In genomic region chr21:33245289-33245918, GRCh38 we compare ENCODE assay signal across 20 cellular contexts. TPM values are rescaled to one million over a fixed set of nuclear protein-coding genes. Genes with fewer than 3 reads are reported as not detected.
DNase-seq lines count a peak whose midpoint lies in the region; ATAC-seq, FAIRE-seq and TF ChIP-seq lines count a peak whose summit lies in the region.
"Had no signal": no experiment of that assay in that cellular context is flagged by ENCODE, and none has a peak within 500 bp of the region (broad histone marks: within the 10 kb centered on the region; RNA-seq: fewer than 3 reads in every experiment).

No MANE protein-coding gene starts in this region.

- H3K18ac ChIP-seq in H1 (ENCODE audit: extremely low read depth, low read length): no peak overlapping the region

- H3K27ac ChIP-seq in H1 (ENCODE audit: low read depth, low read length) (no peak overlapping the region), gastrocnemius medialis (peak overlapping the region; percentile 12 to 74 (median 70)), testis (no peak overlapping the region)
- H3K27ac ChIP-seq: sigmoid colon had no signal

- no peak for TF ChIP-seq CTCF in H1 (IDR thresholded peaks at IDR 0.05; ENCODE audit: control extremely low read depth in 1 of 3, insufficient read depth in 1 of 3, low read depth in 1 of 3, low read length in 3 of 3)
- no peak for TF ChIP-seq CTCF in gastrocnemius medialis (IDR thresholded peaks at IDR 0.05 in 4 of 5, conservative IDR thresholded peaks at IDR 0.05 in 1 of 5)
- TF ChIP-seq CTCF in GM10266 (IDR thresholded peaks at IDR 0.05; ENCODE audit: control insufficient read depth, insufficient read depth, low read depth, missing control alignments): no peak
- TF ChIP-seq CTCF in testis (IDR thresholded peaks at IDR 0.05): no peak

- no peak overlapping the region for H3K9ac ChIP-seq in H1 (replicated peaks in 1 of 4; ENCODE audit: extremely low read depth in 1 of 4, low read depth in 3 of 4, low read length in 3 of 4)

- H3K23ac ChIP-seq in H1 (ENCODE audit: insufficient read length): no peak overlapping the region

- no peak overlapping the region for H4K8ac ChIP-seq in H1 (ENCODE audit: extremely low read depth, insufficient read depth, low read length)

- no peak for TF ChIP-seq EP300 in H1 (IDR thresholded peaks at IDR 0.05; ENCODE audit: borderline replicate concordance in 1 of 2, low read depth in 2 of 2, low read length in 2 of 2)

- no peak overlapping the region for H4K5ac ChIP-seq in H1 (ENCODE audit: insufficient read length, low read depth, low read length)

- no peak overlapping the region for H2BK120ac ChIP-seq in H1 (replicated peaks; ENCODE audit: low read depth, low read length)

- TF ChIP-seq RAD21 in H1 (IDR thresholded peaks at IDR 0.05 in 1 of 2, conservative IDR thresholded peaks at IDR 0.05 in 1 of 2; ENCODE audit: low read depth in 2 of 2, low read length in 2 of 2): no peak

- no peak overlapping the region for H3K4ac ChIP-seq in H1 (replicated peaks; ENCODE audit: insufficient read length, low read depth, low read length)

- H3K36me3 Mint-ChIP-seq in activated naive CD4-positive, alpha-beta T cell treated with anti-CD3 and anti-CD28 coated beads for 36 hours (ENCODE audit: low read depth): peaks cover 63% of the 10 kb centered on the region
- H3K36me3 Mint-ChIP-seq in T-cell: peaks cover 74% of the 10 kb centered on the region

- H3K79me1 ChIP-seq in H1 (ENCODE audit: low read depth, low read length): no peaks in the 10 kb centered on the region

- no peak overlapping the region for H2BK12ac ChIP-seq in H1 (ENCODE audit: low read depth, low read length)

- H3K36me3 ChIP-seq in H1 (ENCODE audit: control insufficient read depth in 2 of 4, insufficient read depth in 4 of 4, low read length in 3 of 4): peaks cover 10 to 51% (median 22%) of the 10 kb centered on the region in 4 experiments
- H3K36me3 ChIP-seq in gastrocnemius medialis: peaks cover 0 to 33% of the 10 kb centered on the region in 2 donors
- H3K36me3 ChIP-seq in testis (ENCODE audit: low read depth, missing control alignments): no peaks in the 10 kb centered on the region

- no peak overlapping the region for H3K4me3 Mint-ChIP-seq in activated naive CD4-positive, alpha-beta T cell treated with anti-CD3 and anti-CD28 coated beads for 36 hours
- peak overlapping the region in 2 of 3 donors; percentile 54 to 74 for H3K4me3 Mint-ChIP-seq in T-cell
- H3K4me3 Mint-ChIP-seq: brain had no signal

- peaks cover 77% of the 10 kb centered on the region for H3K4me1 Mint-ChIP-seq in activated naive CD4-positive, alpha-beta T cell treated with anti-CD3 and anti-CD28 coated beads for 36 hours (ENCODE audit: low read depth)
- H3K4me1 Mint-ChIP-seq in T-cell: peaks cover 87 to 90% (median 87%) of the 10 kb centered on the region in 3 donors

- no peak for FAIRE-seq in H1 (lab: Jason Lieb, UNC)
- FAIRE-seq: GM12892 had no signal

- H3K4me1 ChIP-seq in H1 (replicated peaks in 1 of 4; ENCODE audit: control insufficient read depth in 3 of 4, insufficient read depth in 4 of 4, low read length in 3 of 4) (no peaks in the 10 kb centered on the region), gastrocnemius medialis (peaks cover 34 to 42% of the 10 kb centered on the region in 2 donors), testis (no peaks in the 10 kb centered on the region)
- H3K4me1 ChIP-seq: sigmoid colon had no signal

- DNase-seq in activated naive CD4-positive, alpha-beta T cell treated with anti-CD3 and anti-CD28 coated beads for 36 hours: no peak
- DNase-seq in activated naive CD4-positive, alpha-beta T cell (lab: John Stamatoyannopoulos, UW): no peak
- DNase-seq in T-cell: no peak
- DNase-seq in H1 (ENCODE audit: low read depth in 1 of 2, low spot score in 2 of 2): no peak
- no peak for DNase-seq in gastrocnemius medialis
- DNase-seq in NAMALWA (ENCODE audit: low spot score): no peak
- no peak for DNase-seq in GM10266 (ENCODE audit: extremely low spot score)
- DNase-seq in testis: no peak
- DNase-seq: activated effector memory CD4-positive, alpha-beta T cell treated with anti-CD3 and anti-CD28 coated beads, Interleukin-2, amount 50 U/mL, for 16 hours; dorsolateral prefrontal cortex; GDM1; mesendoderm; NCI-H1436 treated with DMSO at 0.1 percent for 48 hours; NCI-H446; SHP77 treated with DMSO at 0.1 percent for 48 hours; sigmoid colon; stimulated activated CD4-positive, alpha-beta T cell treated with anti-CD3 and anti-CD28 coated beads, Interleukin-2, amount 100 ng/mL, for 24 hours; T-helper 9 cell had no signal

- H3K56ac ChIP-seq in H1 (replicated peaks; ENCODE audit: insufficient read length, low read depth, low read length): no peak overlapping the region

- in situ Hi-C loops in gastrocnemius medialis (cut with MboI; ENCODE audit: low sequenced_read_pairs in 4 of 4): no loop called here

- POLR2A ChIA-PET in T-cell (lab: Charles Lee): interaction anchor here in 1 of 2 donors (0.5 kb wide), 1 partner anchor 21 kb away, joined by 3 read pairs; the partner anchor contains the start of gene IL10RB
- POLR2A ChIA-PET in H1 (lab: Charles Lee; ENCODE audit: partially characterized antibody): no interaction called here

- no peaks in the 10 kb centered on the region for H3K23me2 ChIP-seq in H1 (ENCODE audit: low read depth, low read length)

- no peak overlapping the region for H2AFZ ChIP-seq in H1 (ENCODE audit: low read length)

- 82% methylated on average over 4 of the region's 4 CpGs; no CpG with 5 or more reads in 1 of the 2 experiments for WGBS in H1 (ENCODE audit: extremely low coverage in 1 of 2, insufficient coverage in 1 of 2, insufficient read length in 1 of 2, insufficient replicate concordance in 2 of 2, low coverage in 1 of 2, low lambda C conversion rate in 2 of 2, missing lambda C conversion rate in 1 of 2), 2 experiments
- 93 to 97% methylated on average over 4 of the region's 4 CpGs for WGBS in testis, 2 donors

- intact Hi-C loops in activated naive CD4-positive, alpha-beta T cell treated with anti-CD3 and anti-CD28 coated beads for 36 hours (cut with micrococcal nuclease): loop anchor here (2.0 kb wide), 1 partner anchor 15 kb away; no protein-coding TSS in a partner anchor
- intact Hi-C loops in gastrocnemius medialis (cut with DNase I; ENCODE audit: low total_unique reads): no loop called here
- intact Hi-C loops in testis (cut with DNase I; ENCODE audit: low total_unique reads): no loop called here

- H3K27me3 ChIP-seq in H1 (replicated peaks in 1 of 4; ENCODE audit: control insufficient read depth in 3 of 4, extremely low read depth in 1 of 4, insufficient read depth in 3 of 4, low read length in 3 of 4) (no peaks in the 10 kb centered on the region), gastrocnemius medialis (no peaks in the 10 kb centered on the region), testis (no peaks in the 10 kb centered on the region)
- H3K27me3 ChIP-seq: dorsolateral prefrontal cortex, sigmoid colon had no signal

- CTCF ChIA-PET in activated naive CD4-positive, alpha-beta T cell treated with anti-CD3 and anti-CD28 coated beads for 36 hours (lab: Charles Lee): interaction anchor here (1.0 kb wide), 1 partner anchor 116 kb away, joined by 3 read pairs; no protein-coding TSS in a partner anchor
- CTCF ChIA-PET in T-cell (lab: Charles Lee) (no interaction called here), H1 (lab: Charles Lee; ENCODE audit: partially characterized antibody) (interaction anchor here (0.6 to 0.7 kb wide), 2 partner anchors 47 to 175 kb away, joined by 3 read pairs; partner anchors contain the start of gene OLIG1)

- H3K4me2 ChIP-seq in H1 (ENCODE audit: insufficient read depth in 1 of 2, low read depth in 2 of 2, low read length in 2 of 2): no peak overlapping the region

- no peaks in the 10 kb centered on the region for H4K20me1 ChIP-seq in H1 (replicated peaks in 1 of 2; ENCODE audit: control insufficient read depth in 1 of 2, insufficient read depth in 2 of 2, low read length in 2 of 2)

- H3K4me3 ChIP-seq in H1 (ENCODE audit: extremely low read depth in 1 of 4, insufficient read depth in 2 of 4, low read depth in 3 of 4, low read length in 4 of 4) (no peak overlapping the region), gastrocnemius medialis (no peak overlapping the region), testis (no peak overlapping the region)
- H3K4me3 ChIP-seq: dorsolateral prefrontal cortex, sigmoid colon had no signal

- no peaks in the 10 kb centered on the region for H3K9me3 Mint-ChIP-seq in activated naive CD4-positive, alpha-beta T cell treated with anti-CD3 and anti-CD28 coated beads for 36 hours
- H3K9me3 Mint-ChIP-seq in T-cell: no peaks in the 10 kb centered on the region
- H3K9me3 Mint-ChIP-seq: brain had no signal

- H2BK15ac ChIP-seq in H1 (ENCODE audit: low read length): no peak overlapping the region

- no peaks in the 10 kb centered on the region for H3K79me2 ChIP-seq in H1 (ENCODE audit: control insufficient read depth in 1 of 2, insufficient read depth in 2 of 2, low read length in 2 of 2)

- H4K91ac ChIP-seq in H1 (replicated peaks; ENCODE audit: insufficient read length, low read length): no peak overlapping the region

- H2BK5ac ChIP-seq in H1 (ENCODE audit: low read depth, low read length): no peak overlapping the region

- no peaks in the 10 kb centered on the region for H3K27me3 Mint-ChIP-seq in activated naive CD4-positive, alpha-beta T cell treated with anti-CD3 and anti-CD28 coated beads for 36 hours (ENCODE audit: low read depth)
- no peaks in the 10 kb centered on the region for H3K27me3 Mint-ChIP-seq in T-cell
- H3K27me3 Mint-ChIP-seq: brain had no signal

- no peak overlapping the region for H2BK20ac ChIP-seq in H1 (ENCODE audit: low read length)

- no peak overlapping the region for H3K14ac ChIP-seq in H1 (ENCODE audit: insufficient read length)

- peak overlapping the region; percentile 90 for H3K27ac Mint-ChIP-seq in activated naive CD4-positive, alpha-beta T cell treated with anti-CD3 and anti-CD28 coated beads for 36 hours
- H3K27ac Mint-ChIP-seq in T-cell: peak overlapping the region; percentile 92 to 98
- H3K27ac Mint-ChIP-seq: brain had no signal

- TF ChIP-seq POLR2A in H1 (IDR thresholded peaks at IDR 0.05; ENCODE audit: control extremely low read depth in 1 of 2, low read depth in 2 of 2, low read length in 2 of 2): no peak
- no peak for TF ChIP-seq POLR2A in gastrocnemius medialis (IDR thresholded peaks at IDR 0.05)
- no peak for TF ChIP-seq POLR2A in testis (IDR thresholded peaks at IDR 0.05)

- no peak for ATAC-seq in T-cell (replicated peaks in 1 of 4)
- no peak for ATAC-seq in gastrocnemius medialis

- H2AK5ac ChIP-seq in H1 (ENCODE audit: low read depth, low read length): no peak overlapping the region

- H3K9me3 ChIP-seq in H1 (ENCODE audit: insufficient read depth in 2 of 2, low read depth in 1 of 2, low read length in 1 of 2) (peaks cover under 1 to 2% of the 10 kb centered on the region in 2 experiments; a peak in 1 of 4 replicates), gastrocnemius medialis (no peaks in the 10 kb centered on the region), testis (no peaks in the 10 kb centered on the region)
- H3K9me3 ChIP-seq: sigmoid colon had no signal

RNA-seq across cellular contexts. Expression of gene IFNAR2, which starts 15.7 kb away (rescaled TPM):
- 10 to 100 TPM; 16.6 to 19.4 TPM for total RNA-seq in activated naive CD4-positive, alpha-beta T cell treated with anti-CD3 and anti-CD28 coated beads for 36 hours
- total RNA-seq in T-cell (10 to 100 TPM; 43.7 to 80.1 (median 71.6) TPM), gastrocnemius medialis (1 to 10 TPM; 3.4 to 8.0 (median 4.7) TPM), testis (10 to 100 TPM in 1 of 2 donors, 1 to 10 TPM in 1; 8.6 to 13.1 TPM)
- 13.9 and 16.1 TPM in 2 replicates for total RNA-seq in H1 (2021; fragmentation: NEBNext Ultra II Directional; extraction: Animal tissue kit (Norgen Biotek cat#: 25700))
- polyA plus RNA-seq in H1 (2011; rRNA removed) (8.6 and 12.2 TPM in 2 replicates), testis (ENCODE audit: insufficient read depth, low read depth, low replicate concordance) (10.7 TPM)
- polyA plus RNA-seq in H1 (2011; cell fraction: cytosol; rRNA removed): 14.1 TPM
- 6.2 TPM for polyA plus RNA-seq in H1 (2011; cell fraction: nucleus; rRNA removed)
- 10.8 to 14.6 TPM (median 13.2 TPM) in 4 replicates for polyA plus RNA-seq in H1 (2012, experiment 1 of 2)
- 8.6 TPM for polyA plus RNA-seq in H1 (2012, experiment 2 of 2)
- polyA plus RNA-seq in H1 (2013, experiment 1 of 2): 15.5 TPM
- polyA plus RNA-seq in H1 (2013, experiment 2 of 2): 16.9 TPM
- polyA minus RNA-seq in H1 (2011; rRNA and poly(A)+ RNA removed): 17.5 and 23.9 TPM in 2 replicates
- 7.1 TPM for polyA minus RNA-seq in H1 (2011; cell fraction: cytosol; rRNA and poly(A)+ RNA removed)
- polyA minus RNA-seq in H1 (2011; cell fraction: nucleus; rRNA and poly(A)+ RNA removed): 13.3 TPM

RNA-seq across cellular contexts. Expression of gene IL10RB, which starts 20.8 kb away (rescaled TPM):
- total RNA-seq in activated naive CD4-positive, alpha-beta T cell treated with anti-CD3 and anti-CD28 coated beads for 36 hours: 10 to 100 TPM; 23.9 TPM
- 10 to 100 TPM; 19.5 to 29.6 (median 25.6) TPM for total RNA-seq in T-cell
- 2.5 and 3.2 TPM in 2 replicates for total RNA-seq in H1 (2021; fragmentation: NEBNext Ultra II Directional; extraction: Animal tissue kit (Norgen Biotek cat#: 25700))
- polyA plus RNA-seq in H1 (2011; rRNA removed): 2.7 and 2.9 TPM in 2 replicates
- 4.7 TPM for polyA plus RNA-seq in H1 (2011; cell fraction: cytosol; rRNA removed)
- polyA plus RNA-seq in H1 (2011; cell fraction: nucleus; rRNA removed): 2.4 TPM
- polyA plus RNA-seq in H1 (2012, experiment 1 of 2): 2.2 to 3.1 TPM (median 2.6 TPM) in 4 replicates
- polyA plus RNA-seq in H1 (2012, experiment 2 of 2): 1.8 TPM
- polyA plus RNA-seq in H1 (2013, experiment 1 of 2): 4.1 TPM
- 4.9 TPM for polyA plus RNA-seq in H1 (2013, experiment 2 of 2)
- 4.1 and 4.5 TPM in 2 replicates for polyA minus RNA-seq in H1 (2011; rRNA and poly(A)+ RNA removed)
- polyA minus RNA-seq in H1 (2011; cell fraction: cytosol; rRNA and poly(A)+ RNA removed): 4.0 TPM
- polyA minus RNA-seq in H1 (2011; cell fraction: nucleus; rRNA and poly(A)+ RNA removed): 3.9 TPM
- total RNA-seq in gastrocnemius medialis: 10 to 100 TPM; 11.4 to 17.1 (median 14.0) TPM
- total RNA-seq in testis: 10 to 100 TPM; 14.3 to 19.3 TPM
- polyA plus RNA-seq in testis (ENCODE audit: insufficient read depth, low read depth, low replicate concordance): 14.4 TPM

Comparison
In these comparisons a context has a peak if more than half of its experiments do, and no peak if none do; other contexts are left out.
1. H3K27ac ChIP-seq: peak in gastrocnemius medialis (4 of 4); none in H1 (single experiment) and testis (0 of 2).
2. CTCF ChIA-PET loops: an anchor here in activated naive CD4-positive, alpha-beta T cell treated with anti-CD3 and anti-CD28 coated beads for 36 hours (1.0 kb wide) and H1 (0.6 to 0.7 kb wide); none called in T-cell.